ENCODE assay signal across 12 cellular contexts in genomic region chr5:54663876-54664275, GRCh38.
DNase-seq lines count a peak whose midpoint lies in the region; ATAC-seq and TF ChIP-seq lines count a peak whose summit lies in the region.
"Had no signal": no experiment of that assay in that cellular context is flagged by ENCODE, and none has a peak within 500 bp of the region (broad histone marks: within the 10 kb centered on the region; RNA-seq: fewer than 3 reads in every experiment).

No MANE protein-coding gene starts in this region.

- peak overlapping the region; percentile 50 for H3K4me2 ChIP-seq in osteoblast (ENCODE audit: insufficient read depth, low read length)

- H3K27me3 ChIP-seq in foreskin keratinocyte (no peaks in the 10 kb centered on the region), osteoblast (ENCODE audit: insufficient read depth, low read length) (no peaks in the 10 kb centered on the region)

- peaks cover 9% of the 10 kb centered on the region for H3K9me3 Mint-ChIP-seq in activated T-cell treated with anti-CD3 and anti-CD28 coated beads, Interleukin-2, amount 50 U/mL, for 4 hours

- H4K20me1 ChIP-seq in osteoblast (ENCODE audit: insufficient read depth, low read length) = no peaks in the 10 kb centered on the region

- peaks cover 6% of the 10 kb centered on the region for H3K4me1 ChIP-seq in foreskin keratinocyte
- H3K4me1 ChIP-seq in osteoblast (ENCODE audit: insufficient read depth, low read length) = peaks cover 34% of the 10 kb centered on the region

- no peak for TF ChIP-seq CTCF in RWPE1 (conservative IDR thresholded peaks at IDR 0.05; ENCODE audit: low read depth)
- TF ChIP-seq CTCF in foreskin keratinocyte (conservative IDR thresholded peaks at IDR 0.05) = no peak
- TF ChIP-seq CTCF in osteoblast (IDR thresholded peaks at IDR 0.05; ENCODE audit: extremely low read depth, low read depth, low read length) = no peak

- H3K27me3 Mint-ChIP-seq in activated T-cell treated with anti-CD3 and anti-CD28 coated beads, Interleukin-2, amount 50 U/mL, for 4 hours (ENCODE audit: low read depth) = no peaks in the 10 kb centered on the region
- H3K27me3 Mint-ChIP-seq: activated naive CD4-positive, alpha-beta T cell treated with anti-CD3 and anti-CD28 coated beads, Interleukin-2, amount 50 U/mL, for 24 hours; CD8-positive, alpha-beta memory T cell; T-helper 17 cell had no signal

- CTCF ChIA-PET in RWPE1 (lab: Yijun Ruan, JAX) = no interaction called here

- DNase-seq in AG20443 (ENCODE audit: low spot score) = peak; percentile 76
- peak; percentile 61 for DNase-seq in RWPE1 (ENCODE audit: low spot score)
- DNase-seq in foreskin keratinocyte = peak; percentile 62 to 67
- peak; percentile 66 for DNase-seq in osteoblast (ENCODE audit: insufficient read length, low spot score, missing footprints)
- no peak for DNase-seq in NCI-H748 treated with DMSO at 0.1 percent for 48 hours (lab: John Stamatoyannopoulos, UW)
- no peak for DNase-seq in activated T-cell treated with anti-CD3 and anti-CD28 coated beads, Interleukin-2, amount 50 U/mL, for 4 hours
- DNase-seq: CD8-positive, alpha-beta memory T cell; stimulated activated CD4-positive, alpha-beta T cell treated with anti-CD3 and anti-CD28 coated beads, Interleukin-1b, Interleukin-23, amount 100 ng/mL, for 48 hours; T-helper 17 cell had no signal

- POLR2A ChIA-PET in RWPE1 (lab: Yijun Ruan, JAX; ENCODE audit: low non-redundant PET) = no interaction called here

- H3K4me1 Mint-ChIP-seq in activated T-cell treated with anti-CD3 and anti-CD28 coated beads, Interleukin-2, amount 50 U/mL, for 4 hours (ENCODE audit: low read depth) = no peaks in the 10 kb centered on the region
- H3K4me1 Mint-ChIP-seq: activated naive CD4-positive, alpha-beta T cell treated with anti-CD3 and anti-CD28 coated beads, Interleukin-2, amount 50 U/mL, for 24 hours had no signal

- ATAC-seq in foreskin keratinocyte (no peak), GM19452 (IDR thresholded peaks at IDR 0.05; ENCODE audit: unreplicated experiment) (no peak)
- no peak for ATAC-seq in activated CD4-positive, CD25-positive, alpha-beta regulatory T cell treated with anti-CD3 and anti-CD28 coated beads, Interleukin-2, amount 50 U/mL, for 24 hours
- ATAC-seq in activated T-cell treated with anti-CD3 and anti-CD28 coated beads, Interleukin-2, amount 50 U/mL, for 4 hours = no peak
- ATAC-seq: T-helper 17 cell had no signal

- H3K79me2 ChIP-seq in osteoblast (ENCODE audit: insufficient read depth, low read length) = no peaks in the 10 kb centered on the region

- no peaks in the 10 kb centered on the region for H3K36me3 Mint-ChIP-seq in activated T-cell treated with anti-CD3 and anti-CD28 coated beads, Interleukin-2, amount 50 U/mL, for 4 hours (ENCODE audit: insufficient read depth)
- H3K36me3 Mint-ChIP-seq: activated naive CD4-positive, alpha-beta T cell treated with anti-CD3 and anti-CD28 coated beads, Interleukin-2, amount 50 U/mL, for 24 hours had no signal

- H2AFZ ChIP-seq in osteoblast (ENCODE audit: low read length) = no peak overlapping the region

- no peak overlapping the region for H3K4me3 Mint-ChIP-seq in activated T-cell treated with anti-CD3 and anti-CD28 coated beads, Interleukin-2, amount 50 U/mL, for 4 hours
- H3K4me3 Mint-ChIP-seq: activated naive CD4-positive, alpha-beta T cell treated with anti-CD3 and anti-CD28 coated beads, Interleukin-2, amount 50 U/mL, for 24 hours; CD8-positive, alpha-beta memory T cell; T-helper 17 cell had no signal

- no peak overlapping the region for H3K4me3 ChIP-seq in osteoblast (ENCODE audit: insufficient read depth, low read length)

- no peaks in the 10 kb centered on the region for H3K9me3 ChIP-seq in osteoblast (ENCODE audit: low read depth, low read length)

- H3K27ac ChIP-seq in RWPE1 (no peak overlapping the region), foreskin keratinocyte (no peak overlapping the region), osteoblast (ENCODE audit: low read depth, low read length) (peak overlapping the region; percentile 84)

- H3K36me3 ChIP-seq in osteoblast (ENCODE audit: insufficient read depth, low read length) = no peaks in the 10 kb centered on the region

Comparison
In these comparisons a context has a peak if more than half of its experiments do, and no peak if none do; other contexts are left out.
1. DNase-seq: peak in AG20443 (single experiment), RWPE1 (single experiment), foreskin keratinocyte (2 of 2) and osteoblast (single experiment); none in NCI-H748 treated with DMSO at 0.1 percent for 48 hours (single experiment) and activated T-cell treated with anti-CD3 and anti-CD28 coated beads, Interleukin-2, amount 50 U/mL, for 4 hours (single experiment).